In genomic region chr21:33754493-33754892, GRCh38 we compare ENCODE assay signal across 19 cellular contexts.
DNase-seq lines count a peak whose midpoint lies in the region; TF ChIP-seq lines count a peak whose summit lies in the region.
"Had no signal": no experiment of that assay in that cellular context is flagged by ENCODE, and none has a peak within 500 bp of the region (broad histone marks: within the 10 kb centered on the region; RNA-seq: fewer than 3 reads in every experiment).

No MANE protein-coding gene starts in this region.

- no peak overlapping the region for H4K8ac ChIP-seq in H9 (replicated peaks; ENCODE audit: insufficient read length, low read depth, low read length)

- H3T11ph ChIP-seq in H9 (ENCODE audit: low read length) = no peak overlapping the region

- no peaks in the 10 kb centered on the region for H4K20me1 ChIP-seq in H9 (ENCODE audit: control insufficient read depth, insufficient read depth, insufficient read length)

- H3K36me3 Mint-ChIP-seq in H9 (ENCODE audit: insufficient read depth in 1 of 3, low read depth in 3 of 3) (peaks cover 4 to 67% (median 34%) of the 10 kb centered on the region in 3 experiments; a peak in 6 of 7 replicates), brain (peaks cover 53% of the 10 kb centered on the region)
- no peaks in the 10 kb centered on the region for H3K36me3 Mint-ChIP-seq in activated T-helper 2 cell treated with anti-CD3 and anti-CD28 coated beads, Interferon-gamma antibody, Interleukin-2, Interleukin-4, amounts not matched to agents 10 μg/mL and 5 μg/mL and 100 μg/mL, durations not matched to agents 14 hours and 24 hours and 36 hours (ENCODE audit: low read depth)

- H2AK5ac ChIP-seq in H9 (ENCODE audit: insufficient read length, low read length) = no peak overlapping the region

- no peak overlapping the region for H2BK12ac ChIP-seq in H9 (ENCODE audit: insufficient read length, low read depth, low read length)

- H3K27ac Mint-ChIP-seq in H9 (peak overlapping the region in 2 of 3 experiments; percentile 42 to 55; a peak in 1 of 7 replicates), brain (peak overlapping the region in 3 of 5 experiments; percentile 18 to 84 (median 72))
- H3K27ac Mint-ChIP-seq in activated T-helper 2 cell treated with anti-CD3 and anti-CD28 coated beads, Interferon-gamma antibody, Interleukin-2, Interleukin-4, amounts not matched to agents 10 μg/mL and 5 μg/mL and 100 μg/mL, durations not matched to agents 14 hours and 24 hours and 36 hours = no peak overlapping the region

- no peaks in the 10 kb centered on the region for H3K27me3 ChIP-seq in H9 (ENCODE audit: insufficient read depth, low read length)
- no peaks in the 10 kb centered on the region for H3K27me3 ChIP-seq in right atrium auricular region
- H3K27me3 ChIP-seq in subcutaneous abdominal adipose tissue (ENCODE audit: control insufficient read depth in 5 of 5, insufficient read depth in 4 of 5, low read length in 5 of 5) = no peaks in the 10 kb centered on the region
- H3K27me3 ChIP-seq: SJSA1 had no signal

- no peak overlapping the region for H3K4me3 Mint-ChIP-seq in H9
- peak overlapping the region in 1 of 5 experiments; percentile 12 for H3K4me3 Mint-ChIP-seq in brain
- H3K4me3 Mint-ChIP-seq in activated T-helper 2 cell treated with anti-CD3 and anti-CD28 coated beads, Interferon-gamma antibody, Interleukin-2, Interleukin-4, amounts not matched to agents 10 μg/mL and 5 μg/mL and 100 μg/mL, durations not matched to agents 14 hours and 24 hours and 36 hours (ENCODE audit: low read depth) = no peak overlapping the region

- H3K36me3 ChIP-seq in right atrium auricular region = no peaks in the 10 kb centered on the region
- H3K36me3 ChIP-seq in subcutaneous abdominal adipose tissue (ENCODE audit: control insufficient read depth in 5 of 5, insufficient read depth in 5 of 5, low read length in 5 of 5) = peaks cover 6 to 27% (median 22%) of the 10 kb centered on the region in 5 donors

- H3K27ac ChIP-seq in H9 (ENCODE audit: insufficient read length, low read depth, low read length) = no peak overlapping the region
- H3K27ac ChIP-seq in right atrium auricular region = peak overlapping the region; percentile 27 to 35
- peak overlapping the region; percentile 48 for H3K27ac ChIP-seq in subcutaneous abdominal adipose tissue (ENCODE audit: low read depth, low read length)
- H3K27ac ChIP-seq: A549, RWPE1, SJSA1 had no signal

- no peak overlapping the region for H2BK5ac ChIP-seq in H9 (ENCODE audit: insufficient read length, low read length)

- H3K4me1 ChIP-seq in H9 (ENCODE audit: insufficient read depth, low read length) (no peaks in the 10 kb centered on the region), right atrium auricular region (peaks cover 0 to 27% of the 10 kb centered on the region in 2 donors), subcutaneous abdominal adipose tissue (ENCODE audit: control insufficient read depth in 5 of 5, insufficient read depth in 5 of 5, low read length in 5 of 5) (peaks cover 0 to 42% (median 31%) of the 10 kb centered on the region in 5 donors)
- H3K4me1 ChIP-seq: A549 had no signal

- no peak overlapping the region for H3K4me2 ChIP-seq in H9 (ENCODE audit: insufficient read depth, insufficient read length, low read length)
- H3K4me2 ChIP-seq: A549 had no signal

- no peak overlapping the region for H3K18ac ChIP-seq in H9 (ENCODE audit: insufficient read length, low read depth, low read length)

- H3K9me3 ChIP-seq in H9 (ENCODE audit: control insufficient read depth, low read depth, low read length) (no peaks in the 10 kb centered on the region), right atrium auricular region (no peaks in the 10 kb centered on the region), subcutaneous abdominal adipose tissue (ENCODE audit: control insufficient read depth in 5 of 5, low read length in 5 of 5) (no peaks in the 10 kb centered on the region)
- H3K9me3 ChIP-seq: A549, SJSA1 had no signal

- H3K56ac ChIP-seq in H9 (ENCODE audit: insufficient read length, low read depth, low read length) = no peak overlapping the region

- no peaks in the 10 kb centered on the region for H3K27me3 Mint-ChIP-seq in H9 (ENCODE audit: low read depth)
- no peaks in the 10 kb centered on the region for H3K27me3 Mint-ChIP-seq in brain
- H3K27me3 Mint-ChIP-seq in activated T-helper 2 cell treated with anti-CD3 and anti-CD28 coated beads, Interferon-gamma antibody, Interleukin-2, Interleukin-4, amounts not matched to agents 10 μg/mL and 5 μg/mL and 100 μg/mL, durations not matched to agents 14 hours and 24 hours and 36 hours (ENCODE audit: low read depth) = peaks cover 1% of the 10 kb centered on the region

- H4K5ac ChIP-seq in H9 (ENCODE audit: insufficient read length, low read depth, low read length) = no peak overlapping the region

- no CpG with 5 or more reads among the region's 4 CpGs for WGBS in H9 (ENCODE audit: extremely low coverage, insufficient read length, low lambda C conversion rate)

- H3K9me3 Mint-ChIP-seq in H9 = no peaks in the 10 kb centered on the region
- peaks cover 0 to 4% (median 0%) of the 10 kb centered on the region in 5 experiments for H3K9me3 Mint-ChIP-seq in brain
- H3K9me3 Mint-ChIP-seq in activated T-helper 2 cell treated with anti-CD3 and anti-CD28 coated beads, Interferon-gamma antibody, Interleukin-2, Interleukin-4, amounts not matched to agents 10 μg/mL and 5 μg/mL and 100 μg/mL, durations not matched to agents 14 hours and 24 hours and 36 hours = no peaks in the 10 kb centered on the region

- H3K79me1 ChIP-seq in H9 (ENCODE audit: insufficient read depth, low read depth, low read length, poor library complexity, severe bottlenecking) = peaks cover 3% of the 10 kb centered on the region

- H2BK20ac ChIP-seq in H9 (ENCODE audit: low read depth, low read length, poor library complexity, severe bottlenecking) = no peak overlapping the region

- no peaks in the 10 kb centered on the region for H3K79me2 ChIP-seq in H9 (ENCODE audit: insufficient read depth, low read length)

- no peak overlapping the region for H2BK120ac ChIP-seq in H9 (ENCODE audit: low read depth, low read length, poor library complexity, severe bottlenecking)

- no peak overlapping the region for H3K23ac ChIP-seq in H9 (ENCODE audit: insufficient read length, low read depth, low read length)

- H3K9ac ChIP-seq in H9 (ENCODE audit: extremely low read depth, insufficient read length, low read length) (no peak overlapping the region), subcutaneous abdominal adipose tissue (ENCODE audit: low read length in 5 of 5) (peak overlapping the region in 2 of 5 donors; percentile 16 to 36)

- H2BK15ac ChIP-seq in H9 (ENCODE audit: low read depth, low read length) = no peak overlapping the region

- H3K4me1 Mint-ChIP-seq in H9 (no peaks in the 10 kb centered on the region), brain (peaks cover 24% of the 10 kb centered on the region)
- no peaks in the 10 kb centered on the region for H3K4me1 Mint-ChIP-seq in activated T-helper 2 cell treated with anti-CD3 and anti-CD28 coated beads, Interferon-gamma antibody, Interleukin-2, Interleukin-4, amounts not matched to agents 10 μg/mL and 5 μg/mL and 100 μg/mL, durations not matched to agents 14 hours and 24 hours and 36 hours (ENCODE audit: low read depth)

- no peak overlapping the region for H2AFZ ChIP-seq in H9 (ENCODE audit: low read length)

- DNase-seq in H9 = no peak
- DNase-seq in right atrium auricular region (ENCODE audit: low spot score) = no peak
- DNase-seq in NCI-H446 treated with DMSO at 0.1 percent for 48 hours (lab: John Stamatoyannopoulos, UW) = no peak
- DNase-seq in NCI-H1417 (lab: John Stamatoyannopoulos, UW) = no peak
- no peak for DNase-seq in AG20443 (ENCODE audit: low spot score)
- DNase-seq in activated T-helper 2 cell treated with anti-CD3 and anti-CD28 coated beads, Interferon-gamma antibody, Interleukin-2, Interleukin-4, amounts not matched to agents 10 μg/mL and 5 μg/mL and 100 μg/mL, durations not matched to agents 14 hours and 24 hours and 36 hours (ENCODE audit: low spot score) = no peak
- DNase-seq: COR-L47, HCEC 1CT, KG1, NCI-H146, NCI-H2081, NCI-H510A, NCI-H774, PC-3 had no signal

- H3K4me3 ChIP-seq in right atrium auricular region (no peak overlapping the region), subcutaneous abdominal adipose tissue (ENCODE audit: low read depth in 1 of 5, low read length in 5 of 5) (no peak overlapping the region)
- H3K4me3 ChIP-seq: A549, SJSA1 had no signal

- no peak overlapping the region for H3K14ac ChIP-seq in H9 (ENCODE audit: insufficient read depth, low read length)

- no peaks in the 10 kb centered on the region for H3K23me2 ChIP-seq in H9 (ENCODE audit: insufficient read length, low read depth, low read length, poor library complexity, severe bottlenecking)

- no peak overlapping the region for H4K91ac ChIP-seq in H9 (ENCODE audit: insufficient read length, low read depth, low read length)

- intact Hi-C loops in activated T-helper 2 cell treated with anti-CD3 and anti-CD28 coated beads, Interferon-gamma antibody, Interleukin-2, Interleukin-4, amounts not matched to agents 10 μg/mL and 5 μg/mL and 100 μg/mL, durations not matched to agents 14 hours and 24 hours and 36 hours (cut with micrococcal nuclease) = no loop called here

- TF ChIP-seq CTCF in H9 (conservative IDR thresholded peaks at IDR 0.05) (no peak), brain (conservative IDR thresholded peaks at IDR 0.05) (no peak), right atrium auricular region (IDR thresholded peaks at IDR 0.05) (no peak)

- H3K4ac ChIP-seq in H9 (ENCODE audit: low read depth, low read length) = no peak overlapping the region
